In genomic region chr20:31869673-31869941, GRCh38 we compare ENCODE assay signal across 9 cellular contexts. TPM values are rescaled to one million over a fixed set of nuclear protein-coding genes. Genes with fewer than 3 reads are reported as not detected.
DNase-seq lines count a peak whose midpoint lies in the region; ATAC-seq and TF ChIP-seq lines count a peak whose summit lies in the region.
"Had no signal": no experiment of that assay in that cellular context is flagged by ENCODE, and none has a peak within 500 bp of the region (broad histone marks: within the 10 kb centered on the region; RNA-seq: fewer than 3 reads in every experiment).

No MANE protein-coding gene starts in this region.

- peak overlapping the region; percentile 86 for H3K27ac ChIP-seq in hepatocyte

- H3K27ac Mint-ChIP-seq in activated B cell treated with CpG ODN at 0.5 μM for 24 hours, result peak overlapping the region; percentile 54

- peak overlapping the region; percentile 93 for H3K4me2 ChIP-seq in hepatocyte

- H3K4me1 Mint-ChIP-seq in activated B cell treated with CpG ODN at 0.5 μM for 24 hours, result peaks cover 35% of the 10 kb centered on the region

- H3K79me2 ChIP-seq in hepatocyte, result peaks cover 11% of the 10 kb centered on the region

- peaks cover 6% of the 10 kb centered on the region for H3K27me3 Mint-ChIP-seq in activated B cell treated with CpG ODN at 0.5 μM for 24 hours

- H3K36me3 Mint-ChIP-seq in activated B cell treated with CpG ODN at 0.5 μM for 24 hours (ENCODE audit: low read depth), result peaks cover 3% of the 10 kb centered on the region

- H2AFZ ChIP-seq in hepatocyte, result peak overlapping the region; percentile 71

- H3K27me3 ChIP-seq in hepatocyte, result no peaks in the 10 kb centered on the region

- no peak for TF ChIP-seq CTCF in GM10266 (IDR thresholded peaks at IDR 0.05; ENCODE audit: control insufficient read depth, insufficient read depth, low read depth, missing control alignments)
- TF ChIP-seq CTCF in activated B cell treated with CpG ODN at 0.5 μM for 24 hours (IDR thresholded peaks at IDR 0.05), result no peak
- TF ChIP-seq CTCF in hepatocyte (IDR thresholded peaks at IDR 0.05; ENCODE audit: poor library complexity), result no peak
- no peak for TF ChIP-seq CTCF in GM20000 (IDR thresholded peaks at IDR 0.05; ENCODE audit: extremely low read depth, missing control alignments)

- H3K9me3 ChIP-seq in hepatocyte (ENCODE audit: low read depth), result no peaks in the 10 kb centered on the region

- H3K4me3 ChIP-seq in hepatocyte, result peak overlapping the region; percentile 80

- CTCF ChIA-PET in activated B cell treated with CpG ODN at 0.5 μM for 24 hours (lab: Charles Lee), result no interaction called here

- POLR2A ChIA-PET in activated B cell treated with CpG ODN at 0.5 μM for 24 hours (lab: Charles Lee), result interaction anchor here (0.8 to 2.5 kb wide), 2 partner anchors 10 to 171 kb away, joined by 3 to 12 read pairs; no protein-coding TSS in a partner anchor

- H4K20me1 ChIP-seq in hepatocyte (ENCODE audit: insufficient read depth, poor library complexity, severe bottlenecking), result no peaks in the 10 kb centered on the region

- ATAC-seq in activated B cell treated with CpG ODN at 0.5 μM for 24 hours (ENCODE audit: low read depth) (no peak), sciatic nerve (peak; percentile 16), GM21381 (IDR thresholded peaks at IDR 0.05; ENCODE audit: unreplicated experiment) (no peak)

- no peaks in the 10 kb centered on the region for H3K36me3 ChIP-seq in hepatocyte (replicated peaks; ENCODE audit: insufficient read depth, low read depth)

- no peaks in the 10 kb centered on the region for H3K9me2 ChIP-seq in hepatocyte (replicated peaks; ENCODE audit: insufficient read depth)

- H3K9me3 Mint-ChIP-seq in activated B cell treated with CpG ODN at 0.5 μM for 24 hours, result no peaks in the 10 kb centered on the region

- H3K4me3 Mint-ChIP-seq in activated B cell treated with CpG ODN at 0.5 μM for 24 hours, result peak overlapping the region; percentile 90

- DNase-seq in GM10266 (ENCODE audit: extremely low spot score) (peak; percentile 14), activated B cell treated with CpG ODN at 0.5 μM for 24 hours (no peak), hepatocyte (ENCODE audit: low spot score) (no peak), sciatic nerve (ENCODE audit: low spot score) (no peak), GM20000 (ENCODE audit: low spot score) (no peak), epidermal melanocyte (ENCODE audit: insufficient read length, low spot score) (no peak), NCI-H187 (lab: John Stamatoyannopoulos, UW) (no peak)

- peaks cover 17% of the 10 kb centered on the region for H3K4me1 ChIP-seq in hepatocyte (ENCODE audit: insufficient read depth)

- WGBS in hepatocyte (ENCODE audit: low lambda C conversion rate, missing lambda C conversion rate), result 15% methylated on average over 1 of the region's 1 CpG

- intact Hi-C loops in activated B cell treated with CpG ODN at 0.5 μM for 24 hours (cut with micrococcal nuclease), result loop anchor here (1.0 kb wide), 1 partner anchor 11 kb away; no protein-coding TSS in a partner anchor
- intact Hi-C loops in sciatic nerve (cut with DNase I), result no loop called here

RNA-seq across cellular contexts. Expression of gene DUSP15, which starts 0.7 kb away (rescaled TPM):
- total RNA-seq in activated B cell treated with CpG ODN at 0.5 μM for 24 hours (25.0 and 26.9 TPM in 2 replicates), hepatocyte (23.0 and 23.5 TPM in 2 replicates), sciatic nerve (49.5 TPM)
- polyA plus RNA-seq in hepatocyte, result 10.2 and 12.2 TPM in 2 replicates
- total RNA-seq: NCI-H460 had no signal

RNA-seq across cellular contexts. Expression of gene TTLL9, which starts 0.8 kb away (rescaled TPM):
- total RNA-seq in activated B cell treated with CpG ODN at 0.5 μM for 24 hours, result 0.60 and 0.61 TPM in 2 replicates
- total RNA-seq in hepatocyte, result 0.84 TPM in 1 of 2 replicates, not detected in the other
- 0.18 and 0.54 TPM in 2 replicates for polyA plus RNA-seq in hepatocyte
- total RNA-seq in sciatic nerve, result 7.1 TPM
- total RNA-seq: NCI-H460 had no signal

RNA-seq across cellular contexts. Expression of gene FOXS1, which starts 24.2 kb away (rescaled TPM):
- total RNA-seq in activated B cell treated with CpG ODN at 0.5 μM for 24 hours (not detected in 2 replicates), hepatocyte (0.64 and 0.87 TPM in 2 replicates), sciatic nerve (25.0 TPM)
- 0.96 and 1.1 TPM in 2 replicates for polyA plus RNA-seq in hepatocyte
- total RNA-seq: NCI-H460 had no signal

RNA-seq across cellular contexts. Expression of gene MYLK2, which starts 50.5 kb away (rescaled TPM):
- total RNA-seq in activated B cell treated with CpG ODN at 0.5 μM for 24 hours, result not detected in 2 replicates
- not detected in 2 replicates for total RNA-seq in hepatocyte
- 0.33 TPM in 1 of 2 replicates, not detected in the other for polyA plus RNA-seq in hepatocyte
- 0.27 TPM for total RNA-seq in sciatic nerve

Comparison
In these comparisons a context has a peak if more than half of its experiments do, and no peak if none do; other contexts are left out.
1. RNA of gene FOXS1, which starts 24.2 kb away (total RNA-seq): 25.0 TPM in sciatic nerve (single experiment); 0.64 to 0.87 TPM in hepatocyte and not detected in activated B cell treated with CpG ODN at 0.5 μM for 24 hours; every median in the first group is over 10 times any median in the second.